ENCODE assay signal across 8 cellular contexts in genomic region chr17:74453665-74454196, GRCh38. TPM values are rescaled to one million over a fixed set of nuclear protein-coding genes. Genes with fewer than 3 reads are reported as not detected.
DNase-seq lines count a peak whose midpoint lies in the region; ATAC-seq and TF ChIP-seq lines count a peak whose summit lies in the region.

No MANE protein-coding gene starts in this region.

- no peak for TF ChIP-seq CTCF in fibroblast of the aortic adventitia (IDR thresholded peaks at IDR 0.05; ENCODE audit: insufficient read depth, low read length)
- no peak for TF ChIP-seq CTCF in parathyroid adenoma (IDR thresholded peaks at IDR 0.05)

- H3K79me2 ChIP-seq in ACC112 (ENCODE audit: control insufficient read depth, insufficient read depth, low read length, unreplicated experiment) (no peaks in the 10 kb centered on the region), parathyroid adenoma (no peaks in the 10 kb centered on the region)

- H3K27ac ChIP-seq in ACC112 (ENCODE audit: low read depth, low read length) (no peak overlapping the region), parathyroid adenoma (peak overlapping the region; percentile 86)

- H2AFZ ChIP-seq in ACC112 (ENCODE audit: low read length, unreplicated experiment) (no peak overlapping the region), parathyroid adenoma (peak overlapping the region; percentile 98)

- H3K4me2 ChIP-seq in parathyroid adenoma (ENCODE audit: low read length), result peak overlapping the region; percentile 91

- H3K36me3 ChIP-seq in ACC112 (ENCODE audit: insufficient read depth, low read length) (no peaks in the 10 kb centered on the region), parathyroid adenoma (ENCODE audit: control insufficient read depth, insufficient read depth, low read length) (no peaks in the 10 kb centered on the region)

- no peak overlapping the region for H3K9ac ChIP-seq in parathyroid adenoma

- H3K4me1 ChIP-seq in ACC112 (ENCODE audit: control insufficient read depth, insufficient read depth, low read length, unreplicated experiment), result no peaks in the 10 kb centered on the region
- peaks cover 32% of the 10 kb centered on the region for H3K4me1 ChIP-seq in parathyroid adenoma

- DNase-seq in HuH-7.5 (ENCODE audit: low spot score) (peak; percentile 96), fibroblast of the aortic adventitia (ENCODE audit: low read depth) (no peak)
- DNase-seq in activated CD4-positive, alpha-beta T cell treated with anti-CD3 and anti-CD28 coated beads, Interleukin-2, amount 50 U/mL, for 48 hours, result peak; percentile 81 to 84

- peaks cover 15% of the 10 kb centered on the region; the same call in 1 of the 2 replicates for H3K27me3 ChIP-seq in ACC112 (ENCODE audit: insufficient read depth, low read length)
- no peaks in the 10 kb centered on the region for H3K27me3 ChIP-seq in parathyroid adenoma (ENCODE audit: control insufficient read depth, insufficient read depth, low read length)

- ATAC-seq in GM19023 (IDR thresholded peaks at IDR 0.05; ENCODE audit: unreplicated experiment) (peak; percentile 90), GM18858 (IDR thresholded peaks at IDR 0.05; ENCODE audit: unreplicated experiment) (no peak), GM19467 (IDR thresholded peaks at IDR 0.05; ENCODE audit: unreplicated experiment) (no peak)

- no peaks in the 10 kb centered on the region for H3K9me3 ChIP-seq in parathyroid adenoma (ENCODE audit: control insufficient read depth, low read length)

- H3K4me3 ChIP-seq in ACC112 (ENCODE audit: low read depth, low read length) (peak overlapping the region; percentile 69), fibroblast of the aortic adventitia (ENCODE audit: low read depth, low read length) (peak overlapping the region; percentile 5), parathyroid adenoma (ENCODE audit: low read depth, low read length) (peak overlapping the region; percentile 53)

RNA-seq across cellular contexts. Expression of gene CD300A, which starts 12.7 kb away (rescaled TPM):
- not detected in 2 replicates for total RNA-seq in fibroblast of the aortic adventitia (ENCODE audit: low replicate concordance)

RNA-seq across cellular contexts. Expression of gene GPRC5C, which starts 21.8 kb away (rescaled TPM):
- 0.99 and 24.4 TPM in 2 replicates for total RNA-seq in fibroblast of the aortic adventitia (ENCODE audit: low replicate concordance)

Comparison
In these comparisons a context has a peak if more than half of its experiments do, and no peak if none do; other contexts are left out.
1. H3K4me3 ChIP-seq: peak in every context shown above with its lines; median percentile 69 in ACC112; 53 in parathyroid adenoma; 5 in fibroblast of the aortic adventitia.